ENCODE assay signal across 1 cellular context in genomic region chr7:116598278-116598677, GRCh38.
TF ChIP-seq lines count a peak whose summit lies in the region.

No MANE protein-coding gene starts in this region.

TF ChIP-seq in K562, 482 proteins besides CTCF, POLR2A, EP300 and RAD21 (continued from another document):
- no peak for TF ChIP-seq POLR2B (IDR thresholded peaks at IDR 0.05; ENCODE audit: low read depth, partially characterized antibody)
- 0 out of 2 replicates have a peak, but pooled peaks have one; percentile 79 for TF ChIP-seq ZNF764 (CRISPR knock-in tag; IDR thresholded peaks at IDR 0.05; ENCODE audit: low read depth)
- TF ChIP-seq ELF4 (CRISPR knock-in tag; IDR thresholded peaks at IDR 0.05), result no peak
- no peak for TF ChIP-seq ZNF398 (CRISPR knock-in tag; IDR thresholded peaks at IDR 0.05)
- no peak for TF ChIP-seq ZNF212 (CRISPR knock-in tag; IDR thresholded peaks at IDR 0.05)
- no peak for TF ChIP-seq JUN (IDR thresholded peaks at IDR 0.05; ENCODE audit: borderline replicate concordance, low read depth, low read length)
- TF ChIP-seq JUN (CRISPR knock-in tag; IDR thresholded peaks at IDR 0.05; ENCODE audit: borderline replicate concordance), result no peak
- no peak for TF ChIP-seq HDGF (IDR thresholded peaks at IDR 0.05)
